ENCODE assay signal across 8 cellular contexts in genomic region chr5:96714951-96715451, GRCh38. TPM values are rescaled to one million over a fixed set of nuclear protein-coding genes. Genes with fewer than 3 reads are reported as not detected.
A peak's percentile ranks its signal among the peaks of the same experiment; 100 is the strongest.
DNase-seq lines count a peak whose midpoint lies in the region; ATAC-seq and TF ChIP-seq lines count a peak whose summit lies in the region.

No MANE protein-coding gene starts in this region.

- H3K9me3 Mint-ChIP-seq in nephron progenitor cell = no peaks in the 10 kb centered on the region

- CTCF ChIA-PET in GM10248 (lab: Yijun Ruan, JAX) = interaction anchor here (0.8 to 3.0 kb wide), 10 partner anchors 8 to 446 kb away, joined by 3 to 16 read pairs (median 4); no protein-coding TSS in a partner anchor

- H3K27me3 Mint-ChIP-seq in nephron progenitor cell (ENCODE audit: low read depth, poor library complexity) = peaks cover 38% of the 10 kb centered on the region

- POLR2A ChIA-PET in GM10248 (lab: Yijun Ruan, JAX) = no interaction called here

- peak overlapping the region; percentile 55 for H3K27ac Mint-ChIP-seq in nephron progenitor cell

- DNase-seq in NCI-H2227 (lab: John Stamatoyannopoulos, UW; ENCODE audit: unreplicated experiment) (peak; percentile 15), NCI-H2227 treated with DMSO at 0.1 percent for 48 hours (lab: John Stamatoyannopoulos, UW) (no peak), SKM-1 treated with dmso at 0.1 percent for 144 hours (lab: John Stamatoyannopoulos, UW; ENCODE audit: unreplicated experiment) (peak; percentile 57), epithelial cell of proximal tubule (ENCODE audit: low read depth) (peak; percentile 92), nephron progenitor cell (no peak), GM10248 (ENCODE audit: extremely low spot score) (no peak)

- H3K4me3 Mint-ChIP-seq in nephron progenitor cell = no peak overlapping the region

- H3K36me3 Mint-ChIP-seq in nephron progenitor cell (ENCODE audit: low read depth) = no peaks in the 10 kb centered on the region

- TF ChIP-seq CTCF in epithelial cell of proximal tubule (conservative IDR thresholded peaks at IDR 0.05; ENCODE audit: low read depth, low read length) (no peak), nephron progenitor cell (IDR thresholded peaks at IDR 0.05) (no peak), GM10248 (IDR thresholded peaks at IDR 0.05; ENCODE audit: control extremely low read depth, extremely low read depth, low read depth, missing control alignments) (no peak)

- H3K4me3 ChIP-seq in epithelial cell of proximal tubule (ENCODE audit: low read depth, low read length) = no peak overlapping the region

- peak; percentile 77 for ATAC-seq in HG02981 (IDR thresholded peaks at IDR 0.05; ENCODE audit: unreplicated experiment)
- ATAC-seq in GM18498 (IDR thresholded peaks at IDR 0.05; ENCODE audit: unreplicated experiment) = no peak

- H3K4me1 Mint-ChIP-seq in nephron progenitor cell = no peaks in the 10 kb centered on the region

RNA-seq across cellular contexts. Expression of gene CAST, which starts 52.8 kb away (rescaled TPM):
- 108 and 135 TPM in 2 replicates for total RNA-seq in epithelial cell of proximal tubule

Comparison
In these comparisons a context has a peak if more than half of its experiments do, and no peak if none do; other contexts are left out.
1. DNase-seq: peak in NCI-H2227 (single experiment), SKM-1 treated with dmso at 0.1 percent for 144 hours (single experiment) and epithelial cell of proximal tubule (single experiment); none in NCI-H2227 treated with DMSO at 0.1 percent for 48 hours (single experiment), nephron progenitor cell (single experiment) and GM10248 (single experiment).